ENCODE assay signal across 21 cellular contexts in genomic region chr18:61822879-61823278, GRCh38.
"Had no signal": no experiment of that assay in that cellular context is flagged by ENCODE, and none has a peak within 500 bp of the region (broad histone marks: within the 10 kb centered on the region; RNA-seq: fewer than 3 reads in every experiment).

No MANE protein-coding gene starts in this region.

- H3K4me1 Mint-ChIP-seq: natural killer cell had no signal

- H3K36me3 Mint-ChIP-seq: natural killer cell had no signal

- H3K9me3 ChIP-seq: ovary, right atrium auricular region, stomach, thoracic aorta, transverse colon had no signal

- H3K4me1 ChIP-seq: transverse colon had no signal

- H3K4me3 ChIP-seq: coronary artery, hepatocyte, neural progenitor cell, ovary, right atrium auricular region, stomach, thoracic aorta, transverse colon had no signal

- ATAC-seq: foreskin keratinocyte, left cardiac atrium, natural killer cell had no signal

- H3K9me3 Mint-ChIP-seq: endodermal cell, natural killer cell had no signal

- H3K27ac Mint-ChIP-seq: endodermal cell, natural killer cell, neural progenitor cell had no signal

- DNase-seq: effector CD4-positive, alpha-beta T cell; endodermal cell; erythroblast; foreskin keratinocyte; head of caudate nucleus; kidney; left cardiac atrium; mammary epithelial cell; natural killer cell; nucleus accumbens; ovary; small intestine; stimulated activated CD4-positive, alpha-beta T cell treated with anti-CD3 and anti-CD28 coated beads, Interleukin-12 subunit alpha, Interleukin-12 subunit beta, amount 100 ng/mL, for 4 hours; stimulated activated naive CD4-positive, alpha-beta T cell; stomach; transverse colon had no signal

- H3K36me3 ChIP-seq: neural progenitor cell, ovary, right atrium auricular region, stomach, thoracic aorta, transverse colon had no signal

- H3K4me3 Mint-ChIP-seq: endodermal cell, natural killer cell, neural progenitor cell had no signal
